8 cellular contexts compared by ENCODE assay signal in the genomic region with DNA sequence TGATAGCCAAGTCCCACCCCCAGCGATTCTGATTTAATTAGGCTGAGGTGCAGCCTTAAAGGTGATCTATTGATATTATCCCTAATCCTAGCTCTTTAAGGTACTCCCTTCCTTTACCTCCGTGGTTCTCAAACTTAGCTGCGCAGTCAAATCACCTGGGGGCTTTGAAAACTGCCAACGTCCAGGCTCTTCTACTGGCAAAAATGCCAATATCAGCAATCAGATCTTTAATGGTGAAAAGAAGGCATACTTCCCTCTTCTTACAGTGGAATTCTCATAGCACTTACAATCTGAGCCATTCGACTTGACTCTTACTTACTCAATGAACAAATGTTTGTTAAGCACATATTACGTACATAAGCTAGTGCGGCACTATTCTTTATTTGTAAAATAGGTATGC. TPM values are rescaled to one million over a fixed set of nuclear protein-coding genes. Genes with fewer than 3 reads are reported as not detected.
A peak's percentile ranks its signal among the peaks of the same experiment; 100 is the strongest.
DNase-seq lines count a peak whose midpoint lies in the region; ATAC-seq, FAIRE-seq and TF ChIP-seq lines count a peak whose summit lies in the region.

No MANE protein-coding gene starts in this region.

- H4K20me1 ChIP-seq in fibroblast of lung (ENCODE audit: control insufficient read depth, extremely low read depth, insufficient read depth, low read length): no peaks in the 10 kb centered on the region

- no peaks in the 10 kb centered on the region for H3K9me3 ChIP-seq in fibroblast of lung (ENCODE audit: control insufficient read depth, insufficient read depth, low read depth, low read length)

- H3K4me2 ChIP-seq in fibroblast of lung (ENCODE audit: extremely low read depth, insufficient read depth, low read length): peak overlapping the region; percentile 26

- no peak for FAIRE-seq in GM19239 (lab: Jason Lieb, UNC)

- H3K79me2 ChIP-seq in fibroblast of lung (ENCODE audit: control insufficient read depth, insufficient read depth, low read length): peaks cover 7% of the 10 kb centered on the region

- DNase-seq in RWPE1 (ENCODE audit: low spot score) (peak; percentile 4), fibroblast of lung (ENCODE audit: low read depth in 2 of 2) (no peak), T-helper 9 cell (no peak), hypothalamus (lab: John Stamatoyannopoulos, UW) (no peak), GM20000 (ENCODE audit: low spot score) (no peak), GM19239 (ENCODE audit: insufficient read length, low spot score) (no peak)

- TF ChIP-seq CTCF in RWPE1 (conservative IDR thresholded peaks at IDR 0.05; ENCODE audit: low read depth): no peak
- TF ChIP-seq CTCF in fibroblast of lung (conservative IDR thresholded peaks at IDR 0.05 in 1 of 2, IDR thresholded peaks at IDR 0.05 in 1 of 2; ENCODE audit: low read depth in 1 of 2, low read length in 2 of 2): no peak
- no peak for TF ChIP-seq CTCF in GM20000 (IDR thresholded peaks at IDR 0.05; ENCODE audit: extremely low read depth, missing control alignments)

- no peaks in the 10 kb centered on the region for H3K36me3 ChIP-seq in fibroblast of lung (ENCODE audit: control insufficient read depth, insufficient read depth, low read length)
- no peaks in the 10 kb centered on the region for H3K36me3 ChIP-seq in rectal smooth muscle tissue (ENCODE audit: control insufficient read depth, insufficient read depth, low read length)

- CTCF ChIA-PET in RWPE1 (lab: Yijun Ruan, JAX): no interaction called here

- H3K9ac ChIP-seq in fibroblast of lung (ENCODE audit: insufficient read depth, low read length) (no peak overlapping the region), rectal smooth muscle tissue (ENCODE audit: low read length) (no peak overlapping the region)

- ATAC-seq in GM21576 (IDR thresholded peaks at IDR 0.05; ENCODE audit: unreplicated experiment): peak; percentile 1

- H3K27me3 ChIP-seq in fibroblast of lung (ENCODE audit: control insufficient read depth, insufficient read depth, low read length) (no peaks in the 10 kb centered on the region), rectal smooth muscle tissue (ENCODE audit: control insufficient read depth, insufficient read depth, low read length) (no peaks in the 10 kb centered on the region)

- H3K4me3 ChIP-seq in fibroblast of lung (replicated peaks in 1 of 4; ENCODE audit: control extremely low read depth in 1 of 4, insufficient read depth in 1 of 4, low read depth in 3 of 4, low read length in 4 of 4) (peak overlapping the region in 3 of 4 experiments; percentile 74 to 95 (median 81)), rectal smooth muscle tissue (ENCODE audit: low read length) (peak overlapping the region; percentile 90)

- H2AFZ ChIP-seq in fibroblast of lung (ENCODE audit: low read length): peak overlapping the region; percentile 51

- no peak overlapping the region for H3K27ac ChIP-seq in RWPE1
- no peak overlapping the region for H3K27ac ChIP-seq in fibroblast of lung (ENCODE audit: insufficient read depth, low read length)
- peak overlapping the region; percentile 90 for H3K27ac ChIP-seq in rectal smooth muscle tissue (ENCODE audit: low read depth, low read length)

- POLR2A ChIA-PET in RWPE1 (lab: Yijun Ruan, JAX; ENCODE audit: low non-redundant PET): no interaction called here

- peaks cover 4% of the 10 kb centered on the region for H3K4me1 ChIP-seq in fibroblast of lung (ENCODE audit: control insufficient read depth, extremely low read depth, insufficient read depth, low read length)
- H3K4me1 ChIP-seq in rectal smooth muscle tissue (ENCODE audit: control insufficient read depth, insufficient read depth, low read length): no peaks in the 10 kb centered on the region

RNA-seq across cellular contexts. Expression of a gene that starts 0.7 kb away (rescaled TPM):
- total RNA-seq in fibroblast of lung: 13.6 and 13.7 TPM in 2 replicates
- 20.1 and 23.2 TPM in 2 replicates for polyA plus RNA-seq in fibroblast of lung
- polyA plus RNA-seq in fibroblast of lung (2012): 12.4 and 14.4 TPM in 2 replicates
- polyA minus RNA-seq in fibroblast of lung (ENCODE audit: low replicate concordance): 70.6 and 85.3 TPM in 2 replicates
